ENCODE assay signal across 25 cellular contexts in the genomic region with DNA sequence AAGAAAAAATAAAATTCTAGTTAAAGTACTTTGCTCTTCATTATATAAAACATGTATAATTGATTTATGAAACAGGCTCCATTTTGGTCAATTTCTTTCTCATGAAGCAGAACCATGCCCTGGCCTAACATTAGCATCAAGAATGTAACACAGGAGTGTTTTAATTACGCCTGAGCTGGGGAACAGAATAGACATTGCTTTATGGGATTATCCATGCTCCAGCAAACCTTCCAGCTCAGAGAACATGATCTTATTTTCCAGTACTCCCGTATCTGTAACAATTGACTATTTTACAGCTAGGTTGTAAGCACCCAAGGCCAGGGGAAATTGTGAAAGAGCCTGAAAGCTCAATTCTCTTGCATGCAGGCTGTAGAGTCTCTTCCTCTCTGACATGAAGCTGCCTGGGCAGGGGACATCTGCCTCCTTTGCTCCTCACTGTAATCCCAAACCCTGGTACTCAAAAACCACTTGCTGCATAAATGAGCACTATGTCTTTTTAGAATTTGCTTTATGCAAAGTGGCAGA. TPM values are rescaled to one million over a fixed set of nuclear protein-coding genes. Genes with fewer than 3 reads are reported as not detected.
DNase-seq lines count a peak whose midpoint lies in the region; ATAC-seq, FAIRE-seq and TF ChIP-seq lines count a peak whose summit lies in the region.
"Had no signal": no experiment of that assay in that cellular context is flagged by ENCODE, and none has a peak within 500 bp of the region (broad histone marks: within the 10 kb centered on the region; RNA-seq: fewer than 3 reads in every experiment).

No MANE protein-coding gene starts in this region.

- no peak for TF ChIP-seq EP300 in HepG2 (IDR thresholded peaks at IDR 0.05; ENCODE audit: low read depth in 2 of 2, low read length in 2 of 2)
- no peak for TF ChIP-seq EP300 in HepG2 (CRISPR knock-in tag; IDR thresholded peaks at IDR 0.05; ENCODE audit: borderline replicate concordance)

- no peak overlapping the region for H3K4me3 Mint-ChIP-seq in endothelial cell (ENCODE audit: unreplicated experiment)
- no peak overlapping the region for H3K4me3 Mint-ChIP-seq in CD14-positive monocyte
- H3K4me3 Mint-ChIP-seq: activated CD4-positive, alpha-beta memory T cell treated with anti-CD3 and anti-CD28 coated beads for 36 hours; activated naive CD4-positive, alpha-beta T cell treated with anti-CD3 and anti-CD28 coated beads, Interleukin-2, amount 50 U/mL, for 24 hours; T-helper 1 cell treated with Interleukin-12 subunit alpha and Interleukin-12 subunit beta and Interleukin-4 antibody, amounts not matched to agents 30 μg/mL and 1 μg/mL, for 36 hours had no signal

- no peak for ATAC-seq in HepG2
- no peak for ATAC-seq in right lobe of liver
- no peak for ATAC-seq in gastrocnemius medialis
- ATAC-seq: A549, body of pancreas had no signal

- TF ChIP-seq RAD21 in HepG2 (CRISPR knock-in tag; IDR thresholded peaks at IDR 0.05), result no peak

- no TSS peak for BruUV-seq in HepG2 (replicated peaks; lab: Mats Ljungman, UMichigan)

- TF ChIP-seq CTCF in HepG2 (CRISPR knock-in tag; IDR thresholded peaks at IDR 0.05) (no peak), right lobe of liver (IDR thresholded peaks at IDR 0.05) (no peak), endothelial cell (IDR thresholded peaks at IDR 0.05; ENCODE audit: unreplicated experiment) (no peak), gastrocnemius medialis (IDR thresholded peaks at IDR 0.05 in 4 of 5, conservative IDR thresholded peaks at IDR 0.05 in 1 of 5) (no peak), CD14-positive monocyte (IDR thresholded peaks at IDR 0.05) (no peak)

- H3K9me3 Mint-ChIP-seq in endothelial cell (ENCODE audit: unreplicated experiment) (no peaks in the 10 kb centered on the region), CD14-positive monocyte (peaks cover 0 to 5% (median 0%) of the 10 kb centered on the region in 7 donors)
- H3K9me3 Mint-ChIP-seq: activated CD4-positive, alpha-beta memory T cell treated with anti-CD3 and anti-CD28 coated beads for 36 hours; activated naive CD4-positive, alpha-beta T cell treated with anti-CD3 and anti-CD28 coated beads, Interleukin-2, amount 50 U/mL, for 24 hours; T-helper 1 cell treated with Interleukin-12 subunit alpha and Interleukin-12 subunit beta and Interleukin-4 antibody, amounts not matched to agents 30 μg/mL and 1 μg/mL, for 36 hours had no signal

- H3K4me3 ChIP-seq in HepG2 (replicated peaks in 1 of 3; ENCODE audit: insufficient read depth in 1 of 3, low read depth in 2 of 3, low read length in 3 of 3) (no peak overlapping the region), right lobe of liver (no peak overlapping the region), gastrocnemius medialis (no peak overlapping the region)
- H3K4me3 ChIP-seq: A549, body of pancreas, lung, uterus had no signal

- H3K36me3 ChIP-seq in HepG2 (replicated peaks in 1 of 2; ENCODE audit: control insufficient read depth in 1 of 2, insufficient read depth in 2 of 2, low read length in 2 of 2), result peaks cover 20 to 62% of the 10 kb centered on the region in 2 experiments
- peaks cover 0 to 50% (median 12%) of the 10 kb centered on the region in 4 donors for H3K36me3 ChIP-seq in right lobe of liver
- H3K36me3 ChIP-seq in gastrocnemius medialis, result peaks cover 0 to 55% of the 10 kb centered on the region in 2 donors
- H3K36me3 ChIP-seq: uterus had no signal

- H4K20me1 ChIP-seq in HepG2 (ENCODE audit: insufficient read depth, low read length), result peaks cover 3% of the 10 kb centered on the region; the same call in 1 of the 2 replicates

- peaks cover 2% of the 10 kb centered on the region for H3K79me2 ChIP-seq in HepG2 (ENCODE audit: insufficient read depth, low read length)

- intact Hi-C loops in HepG2 (cut with micrococcal nuclease; ENCODE audit: unreplicated experiment) (no loop called here), right lobe of liver (cut with DNase I) (no loop called here), gastrocnemius medialis (cut with DNase I; ENCODE audit: low total_unique reads) (no loop called here), CD14-positive monocyte (cut with micrococcal nuclease) (no loop called here)

- H3K27ac Mint-ChIP-seq in endothelial cell (ENCODE audit: unreplicated experiment), result peak overlapping the region; percentile 9
- no peak overlapping the region for H3K27ac Mint-ChIP-seq in CD14-positive monocyte
- H3K27ac Mint-ChIP-seq: activated CD4-positive, alpha-beta memory T cell treated with anti-CD3 and anti-CD28 coated beads for 36 hours; activated naive CD4-positive, alpha-beta T cell treated with anti-CD3 and anti-CD28 coated beads, Interleukin-2, amount 50 U/mL, for 24 hours; T-helper 1 cell treated with Interleukin-12 subunit alpha and Interleukin-12 subunit beta and Interleukin-4 antibody, amounts not matched to agents 30 μg/mL and 1 μg/mL, for 36 hours had no signal

- TF ChIP-seq POLR2A in HepG2 (IDR thresholded peaks at IDR 0.05; ENCODE audit: insufficient read depth in 1 of 2, low read depth in 2 of 2, low read length in 2 of 2) (no peak), right lobe of liver (IDR thresholded peaks at IDR 0.05) (no peak), gastrocnemius medialis (IDR thresholded peaks at IDR 0.05) (no peak)

- H3K9me3 ChIP-seq in HepG2 (ENCODE audit: low read length) (no peaks in the 10 kb centered on the region), right lobe of liver (no peaks in the 10 kb centered on the region), gastrocnemius medialis (no peaks in the 10 kb centered on the region)
- H3K9me3 ChIP-seq: A549, body of pancreas, uterus had no signal

- FAIRE-seq in HepG2 (lab: Jason Lieb, UNC), result no peak
- FAIRE-seq: A549, keratinocyte, small intestine had no signal

- H3K4me1 Mint-ChIP-seq in endothelial cell (ENCODE audit: unreplicated experiment), result peaks cover 24% of the 10 kb centered on the region
- no peaks in the 10 kb centered on the region for H3K4me1 Mint-ChIP-seq in CD14-positive monocyte

- WGBS in HepG2 (ENCODE audit: low lambda C conversion rate), result 100% methylated on average over 2 of the region's 2 CpGs
- 73% methylated on average over 2 of the region's 2 CpGs for WGBS in right lobe of liver (ENCODE audit: insufficient coverage, low coverage, low lambda C conversion rate, missing lambda C conversion rate)

- H3K4me1 ChIP-seq in HepG2 (ENCODE audit: insufficient read depth, low read length) (no peaks in the 10 kb centered on the region), right lobe of liver (no peaks in the 10 kb centered on the region), gastrocnemius medialis (peaks cover 31 to 51% of the 10 kb centered on the region in 2 donors)
- H3K4me1 ChIP-seq: A549, body of pancreas, uterus had no signal

- H3K27me3 Mint-ChIP-seq in endothelial cell (ENCODE audit: unreplicated experiment) (peaks cover 15% of the 10 kb centered on the region), CD14-positive monocyte (ENCODE audit: low read depth in 3 of 3) (no peaks in the 10 kb centered on the region)
- H3K27me3 Mint-ChIP-seq: activated CD4-positive, alpha-beta memory T cell treated with anti-CD3 and anti-CD28 coated beads for 36 hours; activated naive CD4-positive, alpha-beta T cell treated with anti-CD3 and anti-CD28 coated beads, Interleukin-2, amount 50 U/mL, for 24 hours had no signal

- H3K4me2 ChIP-seq in HepG2 (ENCODE audit: low read depth, low read length), result no peak overlapping the region
- H3K4me2 ChIP-seq: A549 had no signal

- H3K27ac ChIP-seq in HepG2 (ENCODE audit: extremely low read length, insufficient read depth, low read length) (no peak overlapping the region), right lobe of liver (no peak overlapping the region), gastrocnemius medialis (peak overlapping the region; percentile 51 to 90 (median 86))
- H3K27ac ChIP-seq: A549, body of pancreas, uterus, WERI-Rb-1 had no signal

- H3K9ac ChIP-seq in HepG2 (ENCODE audit: insufficient read depth, low read depth, low read length), result no peak overlapping the region

- POLR2A ChIA-PET in HepG2 (lab: Yijun Ruan, JAX), result no interaction called here

- H3K27me3 ChIP-seq in HepG2 (ENCODE audit: control insufficient read depth in 1 of 2, insufficient read depth in 2 of 2, low read length in 2 of 2), result no peaks in the 10 kb centered on the region
- H3K27me3 ChIP-seq in right lobe of liver, result no peaks in the 10 kb centered on the region
- H3K27me3 ChIP-seq in gastrocnemius medialis, result no peaks in the 10 kb centered on the region
- H3K27me3 ChIP-seq: body of pancreas, uterus had no signal

- in situ Hi-C loops in HepG2 (cut with HindIII; ENCODE audit: extremely low pct_ligation_motif_present, low pct_unique_long_range_greater_than_20kb) (no loop called here), gastrocnemius medialis (cut with MboI; ENCODE audit: low sequenced_read_pairs in 4 of 4) (loop anchor here in 1 of 4 donors (25.0 kb wide), 1 partner anchor 267 kb away; no protein-coding TSS in a partner anchor)

- CTCF ChIA-PET in HepG2 (lab: Yijun Ruan, JAX; ENCODE audit: low intra/inter-chr PET ratio, low total read pairs), result no interaction called here

- peaks cover 49% of the 10 kb centered on the region for H3K36me3 Mint-ChIP-seq in endothelial cell (ENCODE audit: low read depth, unreplicated experiment)
- peaks cover 87 to 89% of the 10 kb centered on the region in 2 donors for H3K36me3 Mint-ChIP-seq in CD14-positive monocyte

- DNase-seq in HepG2 (ENCODE audit: low spot score) (no peak), right lobe of liver (no peak), NCI-H526 treated with DMSO at 0.1 percent for 48 hours (lab: John Stamatoyannopoulos, UW) (peak; percentile 58), endothelial cell (ENCODE audit: low spot score) (no peak), gastrocnemius medialis (no peak), dermis blood vessel endothelial cell (no peak), CD14-positive monocyte (ENCODE audit: low spot score) (no peak), epidermal melanocyte (ENCODE audit: insufficient read length, low spot score) (no peak)
- DNase-seq: activated CD4-positive, alpha-beta memory T cell treated with anti-CD3 and anti-CD28 coated beads for 36 hours; activated T-cell treated with anti-CD3 and anti-CD28 coated beads, Interleukin-2, amount 50 U/mL, for 1 hour; body of pancreas; C1 segment of cervical spinal cord; NCI-H2107; OCI-M1; posterior cingulate gyrus; SHP77 treated with DMSO at 0.1 percent for 48 hours; small intestine; uterus; WERI-Rb-1 had no signal

- no peak overlapping the region for H2AFZ ChIP-seq in HepG2 (ENCODE audit: low read length)

RNA-seq across cellular contexts. Expression of a gene that starts 30.8 kb away (rescaled TPM):
- not detected in 2 replicates for total RNA-seq in HepG2 (2016; rRNA removed; fragmentation: Illumina TruSeq; extraction: Trizol)
- not detected in 2 replicates for total RNA-seq in HepG2 (2016; cell fraction: cytosol; rRNA removed; fragmentation: Illumina TruSeq; extraction: Trizol; ENCODE audit: low read depth)
- total RNA-seq in HepG2 (2016; cell fraction: insoluble cytoplasmic fraction; rRNA removed; fragmentation: Illumina TruSeq; extraction: Trizol), result not detected in 2 replicates
- total RNA-seq in HepG2 (2016; cell fraction: membrane; rRNA removed; fragmentation: Illumina TruSeq; extraction: Trizol), result not detected in 2 replicates
- total RNA-seq in HepG2 (2016; cell fraction: nucleus; rRNA removed; fragmentation: Illumina TruSeq; extraction: Trizol), result not detected in 2 replicates
- polyA plus RNA-seq in HepG2 (2011; rRNA removed), result 0.11 TPM in 1 of 2 replicates, not detected in the other
- polyA plus RNA-seq in HepG2 (2011; cell fraction: cytosol; rRNA removed), result not detected in 2 replicates
- polyA plus RNA-seq in HepG2 (2011; cell fraction: nucleus; rRNA removed), result 0.14 and 0.18 TPM in 2 replicates
- not detected in 2 replicates for polyA plus RNA-seq in HepG2 (2012)
- polyA plus RNA-seq in HepG2 (2016; cell fraction: cytosol; fragmentation: Illumina TruSeq; extraction: Trizol; ENCODE audit: low read depth), result not detected in 2 replicates
- polyA plus RNA-seq in HepG2 (2016; cell fraction: insoluble cytoplasmic fraction; fragmentation: Illumina TruSeq; extraction: Trizol; ENCODE audit: low read depth), result not detected in 2 replicates
- not detected in 2 replicates for polyA plus RNA-seq in HepG2 (2016; cell fraction: membrane; fragmentation: Illumina TruSeq; extraction: Trizol; ENCODE audit: low read depth)
- not detected in 2 replicates for polyA plus RNA-seq in HepG2 (2016; cell fraction: nucleus; fragmentation: Illumina TruSeq; extraction: Trizol; ENCODE audit: insufficient read depth, low read depth)
- 0.07 TPM in 1 of 2 replicates, not detected in the other for polyA minus RNA-seq in HepG2 (2011; rRNA and poly(A)+ RNA removed; ENCODE audit: low replicate concordance)
- not detected in 2 replicates for polyA minus RNA-seq in HepG2 (2011; cell fraction: cytosol; rRNA and poly(A)+ RNA removed)
- polyA minus RNA-seq in HepG2 (2011; cell fraction: nucleus; rRNA and poly(A)+ RNA removed), result not detected in 2 replicates
- total RNA-seq in right lobe of liver, result not detected
- not detected for total RNA-seq in endothelial cell (ENCODE audit: unreplicated experiment)
- total RNA-seq in gastrocnemius medialis, result not detected
- not detected in 2 replicates for total RNA-seq in dermis blood vessel endothelial cell
- polyA plus RNA-seq in CD14-positive monocyte, result not detected
- total RNA-seq: body of pancreas, G401 had no signal
- polyA plus RNA-seq: A549, keratinocyte had no signal

RNA-seq across cellular contexts. Expression of a gene that starts 49.0 kb away (rescaled TPM):
- total RNA-seq in HepG2 (2016; rRNA removed; fragmentation: Illumina TruSeq; extraction: Trizol) (77.6 and 90.9 TPM in 2 replicates), right lobe of liver (10 to 100 TPM; 33.4 to 55.3 (median 49.7) TPM), endothelial cell (ENCODE audit: unreplicated experiment) (94.2 TPM), gastrocnemius medialis (100 to 1,000 TPM in 3 of 4 donors, 10 to 100 TPM in 1; 93.2 to 159 (median 124) TPM), dermis blood vessel endothelial cell (71.0 and 73.0 TPM in 2 replicates)
- 70.9 and 80.9 TPM in 2 replicates for total RNA-seq in HepG2 (2016; cell fraction: cytosol; rRNA removed; fragmentation: Illumina TruSeq; extraction: Trizol; ENCODE audit: low read depth)
- 75.1 and 83.8 TPM in 2 replicates for total RNA-seq in HepG2 (2016; cell fraction: insoluble cytoplasmic fraction; rRNA removed; fragmentation: Illumina TruSeq; extraction: Trizol)
- total RNA-seq in HepG2 (2016; cell fraction: membrane; rRNA removed; fragmentation: Illumina TruSeq; extraction: Trizol), result 105 and 115 TPM in 2 replicates
- total RNA-seq in HepG2 (2016; cell fraction: nucleus; rRNA removed; fragmentation: Illumina TruSeq; extraction: Trizol), result 29.7 and 32.4 TPM in 2 replicates
- polyA plus RNA-seq in HepG2 (2011; rRNA removed) (37.2 and 55.0 TPM in 2 replicates), CD14-positive monocyte (10 to 100 TPM; 95.8 to 96.1 TPM)
- 20.7 and 28.6 TPM in 2 replicates for polyA plus RNA-seq in HepG2 (2011; cell fraction: cytosol; rRNA removed)
- polyA plus RNA-seq in HepG2 (2011; cell fraction: nucleus; rRNA removed), result 7.2 and 8.6 TPM in 2 replicates
- polyA plus RNA-seq in HepG2 (2012), result 61.6 and 83.9 TPM in 2 replicates
- polyA plus RNA-seq in HepG2 (2016; cell fraction: cytosol; fragmentation: Illumina TruSeq; extraction: Trizol; ENCODE audit: low read depth), result 82.9 and 126 TPM in 2 replicates
- polyA plus RNA-seq in HepG2 (2016; cell fraction: insoluble cytoplasmic fraction; fragmentation: Illumina TruSeq; extraction: Trizol; ENCODE audit: low read depth), result 120 and 127 TPM in 2 replicates
- 109 and 144 TPM in 2 replicates for polyA plus RNA-seq in HepG2 (2016; cell fraction: membrane; fragmentation: Illumina TruSeq; extraction: Trizol; ENCODE audit: low read depth)
- polyA plus RNA-seq in HepG2 (2016; cell fraction: nucleus; fragmentation: Illumina TruSeq; extraction: Trizol; ENCODE audit: insufficient read depth, low read depth), result 75.2 and 77.3 TPM in 2 replicates
- polyA minus RNA-seq in HepG2 (2011; rRNA and poly(A)+ RNA removed; ENCODE audit: low replicate concordance), result 5.0 and 15.8 TPM in 2 replicates
- 22.2 and 27.0 TPM in 2 replicates for polyA minus RNA-seq in HepG2 (2011; cell fraction: cytosol; rRNA and poly(A)+ RNA removed)
- polyA minus RNA-seq in HepG2 (2011; cell fraction: nucleus; rRNA and poly(A)+ RNA removed), result 18.4 and 21.8 TPM in 2 replicates

Comparison
In these comparisons a context has a peak if more than half of its experiments do, and no peak if none do; other contexts are left out.
1. H3K27ac ChIP-seq: peak in gastrocnemius medialis (4 of 4); none in HepG2 (single experiment) and right lobe of liver (0 of 3).